In the genomic region with DNA sequence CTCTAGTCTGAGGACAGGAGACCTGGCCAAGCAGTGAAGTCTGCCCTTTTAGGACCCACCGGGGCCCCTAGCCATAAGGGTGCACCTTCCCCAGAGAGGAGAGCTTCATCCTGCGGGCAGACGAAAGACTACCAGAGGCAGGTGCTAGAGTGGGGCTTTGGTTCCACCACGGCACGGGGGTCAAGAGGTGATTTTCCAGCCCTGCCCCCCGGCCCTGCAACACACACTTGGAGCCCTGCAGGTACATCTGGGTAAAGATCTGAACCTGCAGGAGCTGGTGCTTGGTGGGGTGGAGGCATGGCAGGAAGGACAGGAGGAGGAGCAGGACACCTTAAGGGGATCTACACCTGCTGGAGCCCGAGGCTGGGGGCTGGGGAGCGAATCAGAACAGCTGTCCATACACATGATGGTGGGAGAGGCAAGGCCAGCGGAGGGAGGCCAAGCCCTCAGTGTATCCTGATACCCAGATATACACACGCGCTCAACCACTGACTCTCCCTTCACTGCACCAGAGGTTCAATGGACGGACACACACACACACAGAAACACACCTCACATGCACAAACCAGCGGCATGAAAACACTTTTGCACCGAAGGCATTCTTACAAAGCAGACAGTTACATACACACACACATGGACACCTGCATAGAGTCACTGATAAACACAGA, we compare ENCODE assay signal across 15 cellular contexts.
"Had no signal": no experiment of that assay in that cellular context is flagged by ENCODE, and none has a peak within 500 bp of the region (broad histone marks: within the 10 kb centered on the region; RNA-seq: fewer than 3 reads in every experiment).

No MANE protein-coding gene starts in this region.

- H3K36me3 Mint-ChIP-seq: activated naive CD4-positive, alpha-beta T cell treated with anti-CD3 and anti-CD28 coated beads, Interleukin-2, amount 50 U/mL, for 72 hours had no signal

- H3K27ac ChIP-seq: adrenal gland, breast epithelium, foreskin keratinocyte, hepatocyte, prostate gland, right atrium auricular region, tibial nerve had no signal

- H3K4me1 ChIP-seq: adrenal gland, breast epithelium, foreskin keratinocyte, prostate gland, right atrium auricular region had no signal

- H3K9me3 ChIP-seq: adrenal gland, breast epithelium, prostate gland, right atrium auricular region, tibial nerve had no signal

- H3K4me3 Mint-ChIP-seq: activated CD4-positive, alpha-beta T cell treated with anti-CD3 and anti-CD28 coated beads, Interleukin-2, amount 10 ng/mL, durations not matched to agents 7 days and 5 days; activated CD8-positive, alpha-beta T cell treated with anti-CD3 and anti-CD28 coated beads, Interleukin-2, amount 10 ng/mL, durations not matched to agents 7 days and 5 days; activated T-cell treated with anti-CD3 and anti-CD28 coated beads, Interleukin-2, amount 50 U/mL, for 72 hours; nephron; T-helper 1 cell treated with Interleukin-12 subunit alpha and Interleukin-12 subunit beta and Interleukin-4 antibody, amounts not matched to agents 30 μg/mL and 1 μg/mL, for 36 hours had no signal

- H3K27ac Mint-ChIP-seq: activated CD4-positive, alpha-beta T cell treated with anti-CD3 and anti-CD28 coated beads, Interleukin-2, amount 10 ng/mL, durations not matched to agents 7 days and 5 days; activated CD8-positive, alpha-beta T cell treated with anti-CD3 and anti-CD28 coated beads, Interleukin-2, amount 10 ng/mL, durations not matched to agents 7 days and 5 days; activated naive CD4-positive, alpha-beta T cell treated with anti-CD3 and anti-CD28 coated beads, Interleukin-2, amount 50 U/mL, for 72 hours; activated T-cell treated with anti-CD3 and anti-CD28 coated beads, Interleukin-2, amount 50 U/mL, for 72 hours; nephron; T-helper 1 cell treated with Interleukin-12 subunit alpha and Interleukin-12 subunit beta and Interleukin-4 antibody, amounts not matched to agents 30 μg/mL and 1 μg/mL, for 36 hours had no signal

- H3K4me3 ChIP-seq: adrenal gland, breast epithelium, hepatocyte, lung, prostate gland, right atrium auricular region, tibial nerve had no signal

- H3K4me2 ChIP-seq: hepatocyte had no signal

- H3K79me2 ChIP-seq: hepatocyte had no signal

- H3K4me1 Mint-ChIP-seq: activated CD4-positive, alpha-beta T cell treated with anti-CD3 and anti-CD28 coated beads, Interleukin-2, amount 10 ng/mL, durations not matched to agents 7 days and 5 days; nephron had no signal

- H3K27me3 ChIP-seq: right atrium auricular region had no signal

- H3K36me3 ChIP-seq: adrenal gland, breast epithelium, prostate gland, right atrium auricular region, tibial nerve had no signal

- H3K9me3 Mint-ChIP-seq: activated CD4-positive, alpha-beta T cell treated with anti-CD3 and anti-CD28 coated beads, Interleukin-2, amount 10 ng/mL, durations not matched to agents 7 days and 5 days; activated naive CD4-positive, alpha-beta T cell treated with anti-CD3 and anti-CD28 coated beads, Interleukin-2, amount 50 U/mL, for 72 hours; activated T-cell treated with anti-CD3 and anti-CD28 coated beads, Interleukin-2, amount 50 U/mL, for 72 hours; nephron; T-helper 1 cell treated with Interleukin-12 subunit alpha and Interleukin-12 subunit beta and Interleukin-4 antibody, amounts not matched to agents 30 μg/mL and 1 μg/mL, for 36 hours had no signal

- H2AFZ ChIP-seq: hepatocyte had no signal

- DNase-seq: activated gamma-delta T cell had no signal
